23 cellular contexts compared by ENCODE assay signal in genomic region chr11:125398475-125398874, GRCh38.
"Had no signal": no experiment of that assay in that cellular context is flagged by ENCODE, and none has a peak within 500 bp of the region (broad histone marks: within the 10 kb centered on the region; RNA-seq: fewer than 3 reads in every experiment).

No MANE protein-coding gene starts in this region.

- FAIRE-seq: astrocyte, endothelial cell of umbilical vein had no signal

- H3K4me3 Mint-ChIP-seq: activated B cell treated with CpG ODN at 0.5 μM for 24 hours; activated CD8-positive, alpha-beta memory T cell treated with anti-CD3 and anti-CD28 coated beads, Interleukin-2, amount 10 ng/mL, durations not matched to agents 7 days and 5 days; activated CD8-positive, alpha-beta T cell treated with anti-CD3 and anti-CD28 coated beads, Interleukin-2, amount 10 ng/mL, durations not matched to agents 7 days and 5 days; activated naive CD4-positive, alpha-beta T cell treated with anti-CD3 and anti-CD28 coated beads, Interleukin-2, amount 10 ng/mL, durations not matched to agents 7 days and 5 days; activated naive CD8-positive, alpha-beta T cell treated with anti-CD3 and anti-CD28 coated beads, Interleukin-2, amount 10 ng/mL, durations not matched to agents 7 days and 5 days; activated T-helper 1 cell treated with anti-CD3 and anti-CD28 coated beads, Interleukin-12 subunit alpha, Interleukin-12 subunit beta, Interleukin-2, Interleukin-4 antibody, amounts not matched to agents 30 ng/mL and 10 ng/mL and 1 ng/mL, durations not matched to agents 14 hours and 24 hours and 36 hours; naive thymus-derived CD8-positive, alpha-beta T cell; stimulated activated naive CD8-positive, alpha-beta T cell treated with anti-CD3 and anti-CD28 coated beads, Interleukin-15, Interleukin-2, amounts not matched to agents 100 ng/mL and 50 ng/mL, for 24 hours; type B pancreatic cell had no signal

- H3K4me2 ChIP-seq: hepatocyte had no signal

- H2AFZ ChIP-seq: hepatocyte had no signal

- H3K4me1 Mint-ChIP-seq: activated B cell treated with CpG ODN at 0.5 μM for 24 hours; activated CD8-positive, alpha-beta memory T cell treated with anti-CD3 and anti-CD28 coated beads, Interleukin-2, amount 10 ng/mL, durations not matched to agents 7 days and 5 days; activated naive CD4-positive, alpha-beta T cell treated with anti-CD3 and anti-CD28 coated beads, Interleukin-2, amount 10 ng/mL, durations not matched to agents 7 days and 5 days; activated naive CD8-positive, alpha-beta T cell treated with anti-CD3 and anti-CD28 coated beads, Interleukin-2, amount 10 ng/mL, durations not matched to agents 7 days and 5 days; naive thymus-derived CD8-positive, alpha-beta T cell had no signal

- H3K4me1 ChIP-seq: gastroesophageal sphincter, vagina had no signal

- H3K9me3 ChIP-seq: gastroesophageal sphincter, vagina had no signal

- H3K9me3 Mint-ChIP-seq: activated B cell treated with CpG ODN at 0.5 μM for 24 hours; activated naive CD4-positive, alpha-beta T cell treated with anti-CD3 and anti-CD28 coated beads, Interleukin-2, amount 10 ng/mL, durations not matched to agents 7 days and 5 days; activated naive CD8-positive, alpha-beta T cell treated with anti-CD3 and anti-CD28 coated beads, Interleukin-2, amount 10 ng/mL, durations not matched to agents 7 days and 5 days; activated T-helper 1 cell treated with anti-CD3 and anti-CD28 coated beads, Interleukin-12 subunit alpha, Interleukin-12 subunit beta, Interleukin-2, Interleukin-4 antibody, amounts not matched to agents 30 ng/mL and 10 ng/mL and 1 ng/mL, durations not matched to agents 14 hours and 24 hours and 36 hours; memory B cell; naive thymus-derived CD8-positive, alpha-beta T cell; stimulated activated naive CD8-positive, alpha-beta T cell treated with anti-CD3 and anti-CD28 coated beads, Interleukin-15, Interleukin-2, amounts not matched to agents 100 ng/mL and 50 ng/mL, for 24 hours; type B pancreatic cell had no signal

- H3K27me3 ChIP-seq: brain microvascular endothelial cell, gastroesophageal sphincter, hepatocyte, vagina had no signal

- H3K36me3 ChIP-seq: brain microvascular endothelial cell, vagina had no signal

- H3K27ac ChIP-seq: brain microvascular endothelial cell, gastroesophageal sphincter, hepatocyte, vagina had no signal

- H3K4me3 ChIP-seq: gastroesophageal sphincter, hepatocyte, vagina had no signal

- H3K79me2 ChIP-seq: hepatocyte had no signal

- DNase-seq: activated B cell treated with CpG ODN at 0.5 μM for 24 hours; activated CD8-positive, alpha-beta memory T cell treated with anti-CD3 and anti-CD28 coated beads, Interleukin-2, amount 10 ng/mL, durations not matched to agents 7 days and 5 days; activated CD8-positive, alpha-beta T cell treated with anti-CD3 and anti-CD28 coated beads, Interleukin-2, amount 10 ng/mL, durations not matched to agents 7 days and 5 days; activated gamma-delta T cell; activated naive CD4-positive, alpha-beta T cell treated with anti-CD3 and anti-CD28 coated beads, Interleukin-2, amount 10 ng/mL, durations not matched to agents 7 days and 5 days; activated naive CD8-positive, alpha-beta T cell treated with anti-CD3 and anti-CD28 coated beads, Interleukin-2, amount 10 ng/mL, durations not matched to agents 7 days and 5 days; brain microvascular endothelial cell; cortex of kidney; islet precursor cell; left cardiac atrium; midbrain; naive thymus-derived CD8-positive, alpha-beta T cell; right cardiac atrium; stimulated activated CD4-positive, alpha-beta T cell treated with anti-CD3 and anti-CD28 coated beads, Interleukin-2, amount 100 ng/mL, for 48 hours had no signal

- H3K36me3 Mint-ChIP-seq: activated CD8-positive, alpha-beta memory T cell treated with anti-CD3 and anti-CD28 coated beads, Interleukin-2, amount 10 ng/mL, durations not matched to agents 7 days and 5 days; activated naive CD4-positive, alpha-beta T cell treated with anti-CD3 and anti-CD28 coated beads, Interleukin-2, amount 10 ng/mL, durations not matched to agents 7 days and 5 days; activated naive CD8-positive, alpha-beta T cell treated with anti-CD3 and anti-CD28 coated beads, Interleukin-2, amount 10 ng/mL, durations not matched to agents 7 days and 5 days; memory B cell; naive thymus-derived CD8-positive, alpha-beta T cell had no signal

- H3K27ac Mint-ChIP-seq: activated B cell treated with CpG ODN at 0.5 μM for 24 hours; activated CD8-positive, alpha-beta memory T cell treated with anti-CD3 and anti-CD28 coated beads, Interleukin-2, amount 10 ng/mL, durations not matched to agents 7 days and 5 days; activated CD8-positive, alpha-beta T cell treated with anti-CD3 and anti-CD28 coated beads, Interleukin-2, amount 10 ng/mL, durations not matched to agents 7 days and 5 days; activated naive CD4-positive, alpha-beta T cell treated with anti-CD3 and anti-CD28 coated beads, Interleukin-2, amount 10 ng/mL, durations not matched to agents 7 days and 5 days; activated naive CD8-positive, alpha-beta T cell treated with anti-CD3 and anti-CD28 coated beads, Interleukin-2, amount 10 ng/mL, durations not matched to agents 7 days and 5 days; activated T-helper 1 cell treated with anti-CD3 and anti-CD28 coated beads, Interleukin-12 subunit alpha, Interleukin-12 subunit beta, Interleukin-2, Interleukin-4 antibody, amounts not matched to agents 30 ng/mL and 10 ng/mL and 1 ng/mL, durations not matched to agents 14 hours and 24 hours and 36 hours; memory B cell; naive thymus-derived CD8-positive, alpha-beta T cell; stimulated activated naive CD8-positive, alpha-beta T cell treated with anti-CD3 and anti-CD28 coated beads, Interleukin-15, Interleukin-2, amounts not matched to agents 100 ng/mL and 50 ng/mL, for 24 hours; type B pancreatic cell had no signal

- ATAC-seq: activated CD8-positive, alpha-beta memory T cell treated with anti-CD3 and anti-CD28 coated beads, Interleukin-2, amount 10 ng/mL, durations not matched to agents 7 days and 5 days; activated CD8-positive, alpha-beta T cell treated with anti-CD3 and anti-CD28 coated beads, Interleukin-2, amount 10 ng/mL, durations not matched to agents 7 days and 5 days; gastroesophageal sphincter; left cardiac atrium; naive thymus-derived CD8-positive, alpha-beta T cell; right cardiac atrium had no signal
